ENCODE assay signal across 9 cellular contexts in the genomic region with DNA sequence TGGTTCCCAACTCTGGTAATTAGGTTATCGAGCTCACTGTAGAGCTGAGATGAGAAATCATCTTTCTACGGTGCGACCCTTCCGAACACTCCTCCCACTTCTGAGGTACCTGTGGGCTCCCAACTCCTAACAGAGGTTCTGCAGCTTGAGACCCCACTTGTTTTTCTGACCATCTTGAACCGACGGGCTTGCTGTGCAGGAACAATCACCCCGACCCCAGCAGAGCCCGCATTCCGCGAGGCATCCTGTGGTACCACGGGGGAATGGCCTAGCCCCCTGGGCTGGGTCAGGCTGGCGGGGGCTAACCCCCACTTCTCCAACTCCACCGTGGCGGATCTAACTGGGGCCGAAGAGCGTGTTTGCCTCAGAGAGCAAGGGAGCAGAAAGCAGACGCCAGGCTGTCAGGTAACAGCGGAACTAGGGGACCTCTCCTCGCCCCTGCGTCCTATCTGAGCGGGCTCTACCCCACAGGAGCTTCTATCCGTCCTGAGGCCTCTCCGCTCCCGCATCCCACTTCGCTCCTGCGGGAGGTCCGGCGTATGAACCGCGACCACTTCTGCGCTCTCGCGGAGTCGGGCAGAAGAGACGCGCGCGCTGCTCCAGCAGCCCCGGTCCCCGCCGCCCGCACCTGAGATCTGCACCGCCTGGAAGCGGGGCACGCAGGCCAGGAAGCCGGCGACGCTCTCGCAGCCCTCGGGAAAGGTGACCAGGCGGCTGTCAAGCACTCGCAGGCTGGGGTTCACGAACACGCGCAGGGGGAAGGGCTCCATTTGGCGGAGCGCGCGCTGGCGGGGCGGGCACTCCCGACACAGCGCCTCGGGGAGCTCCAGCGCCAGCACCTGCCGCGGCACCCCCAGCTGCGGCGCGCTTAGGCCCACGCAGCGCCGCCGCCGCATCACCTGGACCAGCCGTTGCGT. TPM values are rescaled to one million over a fixed set of nuclear protein-coding genes. Genes with fewer than 3 reads are reported as not detected.
DNase-seq lines count a peak whose midpoint lies in the region; ATAC-seq, FAIRE-seq and TF ChIP-seq lines count a peak whose summit lies in the region.
"Had no signal": no experiment of that assay in that cellular context is flagged by ENCODE, and none has a peak within 500 bp of the region (broad histone marks: within the 10 kb centered on the region; RNA-seq: fewer than 3 reads in every experiment).

No MANE protein-coding gene starts in this region.

- POLR2A ChIA-PET in K562 (lab: Yijun Ruan, JAX), result interaction anchor here (0.6 to 5.1 kb wide), 13 partner anchors 9 to 809 kb away, joined by 3 to 51 read pairs (median 3); a partner anchor contains a TSS

- DNase-seq in RKO (ENCODE audit: low spot score) (peak; percentile 39), K562 (ENCODE audit: extremely low read depth in 1 of 4, low spot score in 3 of 4) (peak in 2 of 4 experiments; percentile 46 to 51), DMS153 treated with DMSO at 0.1 percent for 48 hours (lab: John Stamatoyannopoulos, UW; ENCODE audit: unreplicated experiment) (no peak), NOMO-1 treated with dmso at 0.1 percent for 144 hours (lab: John Stamatoyannopoulos, UW; ENCODE audit: unreplicated experiment) (no peak)
- DNase-seq in stimulated activated CD4-positive, alpha-beta T cell treated with anti-CD3 and anti-CD28 coated beads, Interleukin-2, amount 100 ng/mL, for 24 hours, result peak; percentile 55 to 59

- H4K20me1 ChIP-seq in K562 (replicated peaks; ENCODE audit: control insufficient read depth, insufficient read depth, low read length), result peaks cover 30% of the 10 kb centered on the region

- peaks cover 21 to 58% of the 10 kb centered on the region in 2 experiments; a peak in 4 of 5 replicates for H3K4me1 ChIP-seq in K562 (replicated peaks in 1 of 2; ENCODE audit: control insufficient read depth in 2 of 2, insufficient read depth in 2 of 2, low read length in 2 of 2)

- H3K27ac ChIP-seq in K562 (ENCODE audit: extremely low read depth, low read depth, low read length) (peak overlapping the region; percentile 95), layer of hippocampus (ENCODE audit: low read depth, low read length) (peak overlapping the region; percentile 84)

- intact Hi-C loops in K562 (cut with micrococcal nuclease), result no loop called here

- CTCF ChIA-PET in K562 (lab: Yijun Ruan, JAX; ENCODE audit: low intra/inter-chr PET ratio), result interaction anchor here (1.1 kb wide), 1 partner anchor 10 kb away, joined by 8 read pairs; a partner anchor contains a TSS

- H2AFZ ChIP-seq in K562 (ENCODE audit: low read depth, low read length), result peak overlapping the region; percentile 81

- H3K4me3 ChIP-seq in K562, result peak overlapping the region; percentile 88

- FAIRE-seq in K562 (lab: Jason Lieb, UNC), result no peak
- FAIRE-seq: colon had no signal

- BruUV-seq in K562 (replicated peaks; lab: Mats Ljungman, UMichigan), result no TSS peak

- ATAC-seq in GM18508 (IDR thresholded peaks at IDR 0.05; ENCODE audit: insufficient read depth, unreplicated experiment) (peak; percentile 5), HG02678 (IDR thresholded peaks at IDR 0.05; ENCODE audit: unreplicated experiment) (peak; percentile 40), K562 (peak; percentile 59)

- peak overlapping the region; percentile 85 to 97 for H3K9ac ChIP-seq in K562 (ENCODE audit: insufficient read depth in 1 of 2, low read depth in 2 of 2, low read length in 2 of 2)

- no peak for TF ChIP-seq RAD21 in K562 (CRISPR knock-in tag; conservative IDR thresholded peaks at IDR 0.05 in 1 of 2, IDR thresholded peaks at IDR 0.05 in 1 of 2)

- TF ChIP-seq CTCF in K562 (IDR thresholded peaks at IDR 0.05 in 2 of 3, conservative IDR thresholded peaks at IDR 0.05 in 1 of 3; ENCODE audit: insufficient read depth in 2 of 3, low read depth in 1 of 3, low read length in 3 of 3), result no peak

- H3K79me2 ChIP-seq in K562 (ENCODE audit: control insufficient read depth, insufficient read depth, low read length), result peaks cover 69% of the 10 kb centered on the region

- no peaks in the 10 kb centered on the region for H3K27me3 ChIP-seq in K562 (ENCODE audit: control insufficient read depth in 2 of 2, insufficient read depth in 2 of 2, low read length in 2 of 2)
- H3K27me3 ChIP-seq in layer of hippocampus (ENCODE audit: control insufficient read depth, insufficient read depth, low read length), result no peaks in the 10 kb centered on the region

- no peak for TF ChIP-seq EP300 in K562 (IDR thresholded peaks at IDR 0.05; ENCODE audit: low read length)

- in situ Hi-C loops in K562 (cut with MboI), result no loop called here

- no peak; the same call in 1 of the 2 replicates for TF ChIP-seq POLR2A in K562 (conservative IDR thresholded peaks at IDR 0.05)

- WGBS in K562 (ENCODE audit: insufficient coverage, low coverage, missing lambda C conversion rate), result 2% methylated on average over 68 of the region's 77 CpGs

- no peaks in the 10 kb centered on the region for H3K9me1 ChIP-seq in K562 (ENCODE audit: control insufficient read depth, insufficient read depth, low read length)

- peaks cover 78% of the 10 kb centered on the region for H3K36me3 ChIP-seq in K562 (ENCODE audit: control insufficient read depth, insufficient read depth, low read length)

- H3K9me3 ChIP-seq in K562 (replicated peaks; ENCODE audit: control insufficient read depth, insufficient read depth, low read depth, low read length), result no peaks in the 10 kb centered on the region

- H3K4me2 ChIP-seq in K562 (ENCODE audit: insufficient read depth, low read length), result peak overlapping the region; percentile 89

RNA-seq across cellular contexts. Expression of a gene that starts 0.8 kb away (rescaled TPM):
- 3.6 and 14.6 TPM in 2 replicates for total RNA-seq in K562 (2011; cell fraction: chromatin; rRNA removed; ENCODE audit: low replicate concordance)
- total RNA-seq in K562 (2011; cell fraction: nucleolus; rRNA removed), result 24.6 and 26.7 TPM in 2 replicates
- total RNA-seq in K562 (2011; cell fraction: nucleoplasm; rRNA removed), result 10.4 and 14.0 TPM in 2 replicates
- total RNA-seq in K562 (2014; rRNA removed) (60.6 and 72.4 TPM in 2 replicates), K562 (2014; rRNA removed; fragmentation: Illumina TruSeq; extraction: Trizol) (0.67 and 1.7 TPM in 2 replicates), K562 (2015; rRNA removed; fragmentation: Illumina TruSeq; extraction: Trizol) (6.2 and 10.1 TPM in 2 replicates), K562 (2021) (31.5 and 36.3 TPM in 2 replicates)
- polyA plus RNA-seq in K562 (2011; rRNA removed) (4.3 and 5.3 TPM in 2 replicates), K562 (2014; fragmentation: Illumina TruSeq; extraction: Trizol) (5.6 and 11.1 TPM in 2 replicates), K562 (2014; fragmentation: Nextera tagmentation; extraction: Ambion mirVana) (under 1 TPM; 0.15 to 0.25 TPM), K562 (2014; rRNA removed) (40.0 and 45.5 TPM in 2 replicates)
- polyA plus RNA-seq in K562 (2011; cell fraction: cytosol; rRNA removed), result 12.0 and 31.8 TPM in 2 replicates
- 6.9 and 12.3 TPM in 2 replicates for polyA plus RNA-seq in K562 (2011; cell fraction: nucleus; rRNA removed)
- polyA plus RNA-seq in K562 (2012), result 14.4 and 18.0 TPM in 2 replicates
- 2.7 and 4.4 TPM in 2 replicates for polyA minus RNA-seq in K562 (2011; rRNA and poly(A)+ RNA removed)
- 7.4 and 7.6 TPM in 2 replicates for polyA minus RNA-seq in K562 (2011; cell fraction: cytosol; rRNA and poly(A)+ RNA removed)
- 7.8 and 9.4 TPM in 2 replicates for polyA minus RNA-seq in K562 (2011; cell fraction: nucleus; rRNA and poly(A)+ RNA removed)

RNA-seq across cellular contexts. Expression of a gene that starts 9.7 kb away (rescaled TPM):
- 58.6 and 101 TPM in 2 replicates for total RNA-seq in K562 (2011; cell fraction: chromatin; rRNA removed; ENCODE audit: low replicate concordance)
- total RNA-seq in K562 (2011; cell fraction: nucleolus; rRNA removed), result 70.5 and 89.9 TPM in 2 replicates
- total RNA-seq in K562 (2011; cell fraction: nucleoplasm; rRNA removed), result 73.8 and 77.9 TPM in 2 replicates
- total RNA-seq in K562 (2014; rRNA removed) (34.2 and 45.2 TPM in 2 replicates), K562 (2014; rRNA removed; fragmentation: Illumina TruSeq; extraction: Trizol) (21.9 and 23.3 TPM in 2 replicates), K562 (2015; rRNA removed; fragmentation: Illumina TruSeq; extraction: Trizol) (29.4 and 30.1 TPM in 2 replicates), K562 (2021) (42.6 and 43.6 TPM in 2 replicates)
- polyA plus RNA-seq in K562 (2011; rRNA removed) (31.5 and 34.9 TPM in 2 replicates), K562 (2014; fragmentation: Illumina TruSeq; extraction: Trizol) (22.0 and 27.9 TPM in 2 replicates), K562 (2014; fragmentation: Nextera tagmentation; extraction: Ambion mirVana) (1 to 10 TPM; 3.7 to 5.7 TPM), K562 (2014; rRNA removed) (33.4 and 38.2 TPM in 2 replicates)
- 40.5 and 58.4 TPM in 2 replicates for polyA plus RNA-seq in K562 (2011; cell fraction: cytosol; rRNA removed)
- 42.4 and 54.2 TPM in 2 replicates for polyA plus RNA-seq in K562 (2011; cell fraction: nucleus; rRNA removed)
- 20.5 and 29.8 TPM in 2 replicates for polyA plus RNA-seq in K562 (2012)
- 42.0 and 47.5 TPM in 2 replicates for polyA minus RNA-seq in K562 (2011; rRNA and poly(A)+ RNA removed)
- polyA minus RNA-seq in K562 (2011; cell fraction: cytosol; rRNA and poly(A)+ RNA removed), result 30.9 and 38.5 TPM in 2 replicates
- 39.7 and 55.4 TPM in 2 replicates for polyA minus RNA-seq in K562 (2011; cell fraction: nucleus; rRNA and poly(A)+ RNA removed)

RNA-seq across cellular contexts. Expression of a gene that starts 9.9 kb away (rescaled TPM):
- 67.9 and 76.6 TPM in 2 replicates for total RNA-seq in K562 (2011; cell fraction: chromatin; rRNA removed; ENCODE audit: low replicate concordance)
- 38.0 and 41.5 TPM in 2 replicates for total RNA-seq in K562 (2011; cell fraction: nucleolus; rRNA removed)
- 63.2 and 72.6 TPM in 2 replicates for total RNA-seq in K562 (2011; cell fraction: nucleoplasm; rRNA removed)
- total RNA-seq in K562 (2014; rRNA removed) (41.2 and 45.2 TPM in 2 replicates), K562 (2014; rRNA removed; fragmentation: Illumina TruSeq; extraction: Trizol) (73.9 and 77.8 TPM in 2 replicates), K562 (2015; rRNA removed; fragmentation: Illumina TruSeq; extraction: Trizol) (82.9 and 85.5 TPM in 2 replicates), K562 (2021) (52.8 and 58.1 TPM in 2 replicates)
- polyA plus RNA-seq in K562 (2011; rRNA removed) (18.9 and 28.9 TPM in 2 replicates), K562 (2014; fragmentation: Illumina TruSeq; extraction: Trizol) (71.2 and 78.3 TPM in 2 replicates), K562 (2014; fragmentation: Nextera tagmentation; extraction: Ambion mirVana) (10 to 100 TPM; 72.5 to 78.3 TPM), K562 (2014; rRNA removed) (57.7 and 67.0 TPM in 2 replicates)
- polyA plus RNA-seq in K562 (2011; cell fraction: cytosol; rRNA removed), result 15.3 and 21.6 TPM in 2 replicates
- polyA plus RNA-seq in K562 (2011; cell fraction: nucleus; rRNA removed), result 12.1 and 15.2 TPM in 2 replicates
- polyA plus RNA-seq in K562 (2012), result 27.0 and 61.8 TPM in 2 replicates
- polyA minus RNA-seq in K562 (2011; rRNA and poly(A)+ RNA removed), result 33.1 and 33.6 TPM in 2 replicates
- polyA minus RNA-seq in K562 (2011; cell fraction: cytosol; rRNA and poly(A)+ RNA removed), result 15.2 and 22.5 TPM in 2 replicates
- polyA minus RNA-seq in K562 (2011; cell fraction: nucleus; rRNA and poly(A)+ RNA removed), result 15.3 and 17.2 TPM in 2 replicates

RNA-seq across cellular contexts. Expression of a gene that starts 18.5 kb away (rescaled TPM):
- 26.7 and 75.5 TPM in 2 replicates for total RNA-seq in K562 (2011; cell fraction: chromatin; rRNA removed; ENCODE audit: low replicate concordance)
- total RNA-seq in K562 (2011; cell fraction: nucleolus; rRNA removed), result 37.9 and 38.5 TPM in 2 replicates
- 41.0 and 51.9 TPM in 2 replicates for total RNA-seq in K562 (2011; cell fraction: nucleoplasm; rRNA removed)
- 35.5 and 48.9 TPM in 2 replicates for total RNA-seq in K562 (2014; rRNA removed)
- 20.3 and 23.9 TPM in 2 replicates for total RNA-seq in K562 (2014; rRNA removed; fragmentation: Illumina TruSeq; extraction: Trizol)
- total RNA-seq in K562 (2015; rRNA removed; fragmentation: Illumina TruSeq; extraction: Trizol), result 29.9 and 30.7 TPM in 2 replicates
- 37.8 and 38.1 TPM in 2 replicates for total RNA-seq in K562 (2021)
- 16.1 and 16.3 TPM in 2 replicates for polyA plus RNA-seq in K562 (2011; rRNA removed)
- 22.2 and 23.1 TPM in 2 replicates for polyA plus RNA-seq in K562 (2011; cell fraction: cytosol; rRNA removed)
- 57.7 and 70.1 TPM in 2 replicates for polyA plus RNA-seq in K562 (2011; cell fraction: nucleus; rRNA removed)
- polyA plus RNA-seq in K562 (2012), result 49.0 and 66.1 TPM in 2 replicates
- 42.6 and 45.4 TPM in 2 replicates for polyA plus RNA-seq in K562 (2014; fragmentation: Illumina TruSeq; extraction: Trizol)
- polyA plus RNA-seq in K562 (2014; fragmentation: Nextera tagmentation; extraction: Ambion mirVana), result 1 to 10 TPM; 7.6 to 8.1 TPM
- 37.4 and 40.6 TPM in 2 replicates for polyA plus RNA-seq in K562 (2014; rRNA removed)
- 15.0 and 21.0 TPM in 2 replicates for polyA minus RNA-seq in K562 (2011; rRNA and poly(A)+ RNA removed)
- polyA minus RNA-seq in K562 (2011; cell fraction: cytosol; rRNA and poly(A)+ RNA removed), result 18.1 and 22.6 TPM in 2 replicates
- polyA minus RNA-seq in K562 (2011; cell fraction: nucleus; rRNA and poly(A)+ RNA removed), result 18.0 and 27.2 TPM in 2 replicates

RNA-seq across cellular contexts. Expression of a gene that starts 22.0 kb away (rescaled TPM):
- 1.5 and 1.7 TPM in 2 replicates for total RNA-seq in K562 (2011; cell fraction: chromatin; rRNA removed; ENCODE audit: low replicate concordance)
- 0.67 TPM in 1 of 2 replicates, not detected in the other for total RNA-seq in K562 (2011; cell fraction: nucleolus; rRNA removed)
- total RNA-seq in K562 (2011; cell fraction: nucleoplasm; rRNA removed), result 1.6 TPM in 2 replicates
- 0.18 TPM in 1 of 2 replicates, not detected in the other for total RNA-seq in K562 (2014; rRNA removed)
- 0.22 and 0.25 TPM in 2 replicates for total RNA-seq in K562 (2014; rRNA removed; fragmentation: Illumina TruSeq; extraction: Trizol)
- 0.25 TPM in 1 of 2 replicates, not detected in the other for total RNA-seq in K562 (2015; rRNA removed; fragmentation: Illumina TruSeq; extraction: Trizol)
- total RNA-seq in K562 (2021), result 0.51 TPM in 1 of 2 replicates, not detected in the other
- 0.14 and 0.20 TPM in 2 replicates for polyA plus RNA-seq in K562 (2011; rRNA removed)
- 0.07 TPM in 1 of 2 replicates, not detected in the other for polyA plus RNA-seq in K562 (2011; cell fraction: cytosol; rRNA removed)
- 0.70 TPM in 1 of 2 replicates, not detected in the other for polyA plus RNA-seq in K562 (2011; cell fraction: nucleus; rRNA removed)
- 0.36 and 0.47 TPM in 2 replicates for polyA plus RNA-seq in K562 (2012)
- 0.22 TPM in 1 of 2 replicates, not detected in the other for polyA plus RNA-seq in K562 (2014; fragmentation: Illumina TruSeq; extraction: Trizol)
- under 1 TPM; 0.32 to 0.45 TPM for polyA plus RNA-seq in K562 (2014; fragmentation: Nextera tagmentation; extraction: Ambion mirVana)
- not detected in 2 replicates for polyA plus RNA-seq in K562 (2014; rRNA removed)
- polyA minus RNA-seq in K562 (2011; rRNA and poly(A)+ RNA removed), result not detected in 2 replicates
- polyA minus RNA-seq in K562 (2011; cell fraction: cytosol; rRNA and poly(A)+ RNA removed), result not detected in 2 replicates
- polyA minus RNA-seq in K562 (2011; cell fraction: nucleus; rRNA and poly(A)+ RNA removed), result 0.40 and 0.67 TPM in 2 replicates

Comparison
In these comparisons a context has a peak if more than half of its experiments do, and no peak if none do; other contexts are left out.
1. ATAC-seq: peak in every context shown above with its lines; median percentile 59 in K562; 40 in HG02678; 5 in GM18508.
2. DNase-seq: peak in RKO (single experiment) and stimulated activated CD4-positive, alpha-beta T cell treated with anti-CD3 and anti-CD28 coated beads, Interleukin-2, amount 100 ng/mL, for 24 hours (2 of 2); none in DMS153 treated with DMSO at 0.1 percent for 48 hours (single experiment) and NOMO-1 treated with dmso at 0.1 percent for 144 hours (single experiment).